1 cellular context compared by ENCODE assay signal in genomic region chr1:221397606-221398005, GRCh38.
TF ChIP-seq lines count a peak whose summit lies in the region.

No MANE protein-coding gene starts in this region.

TF ChIP-seq in IMR-90, 13 proteins besides CTCF, POLR2A, EP300 and RAD21 (continued from another document):
- TF ChIP-seq FOS (IDR thresholded peaks at IDR 0.05; ENCODE audit: low read depth, low read length) (no peak), NFE2L2 (IDR thresholded peaks at IDR 0.05; ENCODE audit: low read depth, low read length) (no peak), SMC3 (IDR thresholded peaks at IDR 0.05; ENCODE audit: low read depth, low read length) (no peak), RCOR1 (IDR thresholded peaks at IDR 0.05; ENCODE audit: insufficient replicate concordance, low read length) (no peak), ELK1 (IDR thresholded peaks at IDR 0.05; ENCODE audit: borderline replicate concordance, low read depth, low read length) (no peak), BHLHE40 (IDR thresholded peaks at IDR 0.05; ENCODE audit: low read depth, low read length) (no peak), CHD1 (IDR thresholded peaks at IDR 0.05; ENCODE audit: low read depth, low read length) (no peak), RFX5 (IDR thresholded peaks at IDR 0.05; ENCODE audit: low read depth, low read length) (no peak), MXI1 (IDR thresholded peaks at IDR 0.05; ENCODE audit: borderline replicate concordance, low read depth, low read length) (no peak)
